ENCODE assay signal across 17 cellular contexts in genomic region chr2:192254444-192254843, GRCh38. TPM values are rescaled to one million over a fixed set of nuclear protein-coding genes. Genes with fewer than 3 reads are reported as not detected.
"Had no signal": no experiment of that assay in that cellular context is flagged by ENCODE, and none has a peak within 500 bp of the region (broad histone marks: within the 10 kb centered on the region; RNA-seq: fewer than 3 reads in every experiment).

No MANE protein-coding gene starts in this region.

- H3K9me3 ChIP-seq: ascending aorta, breast epithelium, gastroesophageal sphincter, right atrium auricular region, SJCRH30, testis, upper lobe of left lung had no signal

- DNase-seq: activated CD4-positive, alpha-beta T cell treated with anti-CD3 and anti-CD28 coated beads for 48 hours; activated CD8-positive, alpha-beta memory T cell treated with anti-CD3 and anti-CD28 coated beads for 24 hours; activated naive CD8-positive, alpha-beta T cell treated with anti-CD3 and anti-CD28 coated beads, Interleukin-2, amount 10 ng/mL, durations not matched to agents 7 days and 5 days; dermis blood vessel endothelial cell; SJCRH30; small intestine; T-helper 2 cell; testis; upper lobe of left lung had no signal

- ATAC-seq: gastroesophageal sphincter, WTC11 had no signal

- H3K4me1 ChIP-seq: ascending aorta, breast epithelium, gastroesophageal sphincter, right atrium auricular region, SJCRH30, testis, upper lobe of left lung had no signal

- H3K4me3 Mint-ChIP-seq: activated naive CD8-positive, alpha-beta T cell treated with anti-CD3 and anti-CD28 coated beads, Interleukin-2, amount 10 ng/mL, durations not matched to agents 7 days and 5 days; stimulated activated naive CD8-positive, alpha-beta T cell treated with anti-CD3 and anti-CD28 coated beads, Interleukin-15, Interleukin-2, amounts not matched to agents 100 ng/mL and 50 ng/mL, for 24 hours; WTC11 had no signal

- H3K4me1 Mint-ChIP-seq: activated naive CD8-positive, alpha-beta T cell treated with anti-CD3 and anti-CD28 coated beads, Interleukin-2, amount 10 ng/mL, durations not matched to agents 7 days and 5 days; WTC11 had no signal

- H3K4me3 ChIP-seq: ascending aorta, breast epithelium, gastroesophageal sphincter, right atrium auricular region, SJCRH30, testis, upper lobe of left lung had no signal

- H3K27me3 Mint-ChIP-seq: activated naive CD8-positive, alpha-beta T cell treated with anti-CD3 and anti-CD28 coated beads, Interleukin-2, amount 10 ng/mL, durations not matched to agents 7 days and 5 days; stimulated activated naive CD8-positive, alpha-beta T cell treated with anti-CD3 and anti-CD28 coated beads, Interleukin-15, Interleukin-2, amounts not matched to agents 100 ng/mL and 50 ng/mL, for 24 hours had no signal

- H3K27ac ChIP-seq: ascending aorta, breast epithelium, gastroesophageal sphincter, right atrium auricular region, SJCRH30, testis, upper lobe of left lung had no signal

- H3K27me3 ChIP-seq: ascending aorta, breast epithelium, gastroesophageal sphincter, right atrium auricular region, testis, upper lobe of left lung had no signal

- H3K27ac Mint-ChIP-seq: activated naive CD8-positive, alpha-beta T cell treated with anti-CD3 and anti-CD28 coated beads, Interleukin-2, amount 10 ng/mL, durations not matched to agents 7 days and 5 days; stimulated activated naive CD8-positive, alpha-beta T cell treated with anti-CD3 and anti-CD28 coated beads, Interleukin-15, Interleukin-2, amounts not matched to agents 100 ng/mL and 50 ng/mL, for 24 hours; WTC11 had no signal

- H3K36me3 Mint-ChIP-seq: activated naive CD8-positive, alpha-beta T cell treated with anti-CD3 and anti-CD28 coated beads, Interleukin-2, amount 10 ng/mL, durations not matched to agents 7 days and 5 days; WTC11 had no signal

- H3K9me3 Mint-ChIP-seq: activated naive CD8-positive, alpha-beta T cell treated with anti-CD3 and anti-CD28 coated beads, Interleukin-2, amount 10 ng/mL, durations not matched to agents 7 days and 5 days; stimulated activated naive CD8-positive, alpha-beta T cell treated with anti-CD3 and anti-CD28 coated beads, Interleukin-15, Interleukin-2, amounts not matched to agents 100 ng/mL and 50 ng/mL, for 24 hours; WTC11 had no signal

RNA-seq across cellular contexts. Expression of gene TMEFF2, which starts 59.7 kb away (rescaled TPM):
- total RNA-seq: activated naive CD8-positive, alpha-beta T cell treated with anti-CD3 and anti-CD28 coated beads, Interleukin-2, amount 10 ng/mL, durations not matched to agents 7 days and 5 days; ascending aorta; dermis blood vessel endothelial cell; epithelial cell of proximal tubule; mesenteric fat pad had no signal
